13 cellular contexts compared by ENCODE assay signal in genomic region chr19:5137571-5138124, GRCh38.
A peak's percentile ranks its signal among the peaks of the same experiment; 100 is the strongest.
DNase-seq lines count a peak whose midpoint lies in the region; ATAC-seq, FAIRE-seq and TF ChIP-seq lines count a peak whose summit lies in the region.
"Had no signal": no experiment of that assay in that cellular context is flagged by ENCODE, and none has a peak within 500 bp of the region (broad histone marks: within the 10 kb centered on the region; RNA-seq: fewer than 3 reads in every experiment).

No MANE protein-coding gene starts in this region.

- H3K4me1 ChIP-seq in OCI-LY7 (ENCODE audit: insufficient read depth, low read length, poor library complexity, severe bottlenecking), result peaks cover 4% of the 10 kb centered on the region

- H3K36me3 Mint-ChIP-seq in stimulated activated naive CD8-positive, alpha-beta T cell treated with anti-CD3 and anti-CD28 coated beads, Interleukin-15, Interleukin-2, amounts not matched to agents 100 ng/mL and 50 ng/mL, for 24 hours (ENCODE audit: low read depth), result peaks cover 26% of the 10 kb centered on the region
- no peaks in the 10 kb centered on the region for H3K36me3 Mint-ChIP-seq in glutamatergic neuron (ENCODE audit: unreplicated experiment)
- H3K36me3 Mint-ChIP-seq in type B pancreatic cell, result peaks cover 4% of the 10 kb centered on the region

- no peak overlapping the region for H2AFZ ChIP-seq in OCI-LY7 (ENCODE audit: low read length)

- intact Hi-C loops in OCI-LY7 (cut with micrococcal nuclease; ENCODE audit: unreplicated experiment), result loop anchor here (10.0 kb wide), 1 partner anchor 93 kb away; no protein-coding TSS in a partner anchor

- peaks cover 29% of the 10 kb centered on the region for H3K4me1 Mint-ChIP-seq in stimulated activated naive CD8-positive, alpha-beta T cell treated with anti-CD3 and anti-CD28 coated beads, Interleukin-15, Interleukin-2, amounts not matched to agents 100 ng/mL and 50 ng/mL, for 24 hours (ENCODE audit: low read depth)
- H3K4me1 Mint-ChIP-seq in stimulated activated naive CD8-positive, alpha-beta T cell treated with anti-CD3 and anti-CD28 coated beads, Interleukin-15, amount 100 ng/mL, for 72 hours, result peaks cover 94% of the 10 kb centered on the region
- no peaks in the 10 kb centered on the region for H3K4me1 Mint-ChIP-seq in glutamatergic neuron (ENCODE audit: low read depth, unreplicated experiment)
- no peaks in the 10 kb centered on the region for H3K4me1 Mint-ChIP-seq in type B pancreatic cell (ENCODE audit: unreplicated experiment)

- no peaks in the 10 kb centered on the region for H3K9me2 ChIP-seq in OCI-LY7 (ENCODE audit: insufficient read depth, low read length)

- BruUV-seq in OCI-LY7 (replicated peaks; lab: Mats Ljungman, UMichigan), result no TSS peak

- H3K9me3 ChIP-seq in OCI-LY7 (ENCODE audit: low read length), result no peaks in the 10 kb centered on the region

- FAIRE-seq in frontal cortex (lab: Jason Lieb, UNC), result no peak
- FAIRE-seq: GM18507 had no signal

- H3K4me3 Mint-ChIP-seq in stimulated activated naive CD8-positive, alpha-beta T cell treated with anti-CD3 and anti-CD28 coated beads, Interleukin-15, Interleukin-2, amounts not matched to agents 100 ng/mL and 50 ng/mL, for 24 hours, result peak overlapping the region; percentile 80
- H3K4me3 Mint-ChIP-seq in stimulated activated naive CD8-positive, alpha-beta T cell treated with anti-CD3 and anti-CD28 coated beads, Interleukin-15, amount 100 ng/mL, for 72 hours, result no peak overlapping the region
- H3K4me3 Mint-ChIP-seq in glutamatergic neuron (ENCODE audit: unreplicated experiment) (no peak overlapping the region), type B pancreatic cell (no peak overlapping the region)
- H3K4me3 Mint-ChIP-seq: activated naive CD4-positive, alpha-beta T cell treated with anti-CD3 and anti-CD28 coated beads, Interleukin-2, amount 10 ng/mL, durations not matched to agents 7 days and 5 days had no signal

- TF ChIP-seq CTCF in OCI-LY7 (conservative IDR thresholded peaks at IDR 0.05; ENCODE audit: low read length), result peak; percentile 68
- peak; percentile 53 for TF ChIP-seq CTCF in glutamatergic neuron (IDR thresholded peaks at IDR 0.05; ENCODE audit: partially characterized antibody, unreplicated experiment)
- TF ChIP-seq CTCF in type B pancreatic cell (conservative IDR thresholded peaks at IDR 0.05), result peak; percentile 63

- no peak for ATAC-seq in stimulated activated naive CD8-positive, alpha-beta T cell treated with anti-CD3 and anti-CD28 coated beads, Interleukin-15, amount 100 ng/mL, for 72 hours
- no peak for ATAC-seq in GM19467 (IDR thresholded peaks at IDR 0.05; ENCODE audit: unreplicated experiment)

- DNase-seq in stimulated activated naive CD8-positive, alpha-beta T cell treated with anti-CD3 and anti-CD28 coated beads, Interleukin-15, amount 100 ng/mL, for 72 hours, result no peak
- DNase-seq in OCI-LY7 (ENCODE audit: low spot score) (no peak), glutamatergic neuron (peak; percentile 61), type B pancreatic cell (ENCODE audit: extremely low spot score, unreplicated experiment) (no peak), SW 1271 (lab: John Stamatoyannopoulos, UW) (no peak), frontal cortex (ENCODE audit: low spot score in 2 of 2) (no peak)
- DNase-seq: activated CD4-positive, alpha-beta T cell treated with anti-CD3 and anti-CD28 coated beads for 1 hour; activated naive CD4-positive, alpha-beta T cell treated with anti-CD3 and anti-CD28 coated beads, Interleukin-2, amount 10 ng/mL, durations not matched to agents 7 days and 5 days; MM.1S; stimulated activated CD4-positive, alpha-beta T cell treated with anti-CD3 and anti-CD28 coated beads, Interleukin-4, amount 100 ng/mL, for 24 hours had no signal

- no peak overlapping the region for H3K27ac Mint-ChIP-seq in stimulated activated naive CD8-positive, alpha-beta T cell treated with anti-CD3 and anti-CD28 coated beads, Interleukin-15, Interleukin-2, amounts not matched to agents 100 ng/mL and 50 ng/mL, for 24 hours
- peak overlapping the region in 1 of 2 donors; percentile 89 for H3K27ac Mint-ChIP-seq in stimulated activated naive CD8-positive, alpha-beta T cell treated with anti-CD3 and anti-CD28 coated beads, Interleukin-15, amount 100 ng/mL, for 72 hours
- no peak overlapping the region for H3K27ac Mint-ChIP-seq in glutamatergic neuron (ENCODE audit: unreplicated experiment)
- no peak overlapping the region for H3K27ac Mint-ChIP-seq in type B pancreatic cell
- H3K27ac Mint-ChIP-seq: activated naive CD4-positive, alpha-beta T cell treated with anti-CD3 and anti-CD28 coated beads, Interleukin-2, amount 10 ng/mL, durations not matched to agents 7 days and 5 days had no signal

- H3K79me2 ChIP-seq in OCI-LY7 (ENCODE audit: insufficient read depth, low read depth, low read length), result no peaks in the 10 kb centered on the region

- H3K27ac ChIP-seq in OCI-LY7 (ENCODE audit: low read depth, low read length, poor library complexity, severe bottlenecking), result no peak overlapping the region

- no peaks in the 10 kb centered on the region for H4K20me1 ChIP-seq in OCI-LY7 (ENCODE audit: insufficient read depth, low read length)

- no peak overlapping the region for H3K4me2 ChIP-seq in OCI-LY7 (ENCODE audit: low read length)

- H3K9me3 Mint-ChIP-seq in stimulated activated naive CD8-positive, alpha-beta T cell treated with anti-CD3 and anti-CD28 coated beads, Interleukin-15, Interleukin-2, amounts not matched to agents 100 ng/mL and 50 ng/mL, for 24 hours, result no peaks in the 10 kb centered on the region
- H3K9me3 Mint-ChIP-seq in stimulated activated naive CD8-positive, alpha-beta T cell treated with anti-CD3 and anti-CD28 coated beads, Interleukin-15, amount 100 ng/mL, for 72 hours, result no peaks in the 10 kb centered on the region
- H3K9me3 Mint-ChIP-seq in glutamatergic neuron (ENCODE audit: unreplicated experiment) (peaks cover 12% of the 10 kb centered on the region), type B pancreatic cell (no peaks in the 10 kb centered on the region)

- H3K36me3 ChIP-seq in OCI-LY7 (ENCODE audit: insufficient read depth, low read length), result peaks cover 22% of the 10 kb centered on the region

- no peaks in the 10 kb centered on the region for H3K27me3 Mint-ChIP-seq in stimulated activated naive CD8-positive, alpha-beta T cell treated with anti-CD3 and anti-CD28 coated beads, Interleukin-15, Interleukin-2, amounts not matched to agents 100 ng/mL and 50 ng/mL, for 24 hours
- no peaks in the 10 kb centered on the region for H3K27me3 Mint-ChIP-seq in stimulated activated naive CD8-positive, alpha-beta T cell treated with anti-CD3 and anti-CD28 coated beads, Interleukin-15, amount 100 ng/mL, for 72 hours
- H3K27me3 Mint-ChIP-seq in glutamatergic neuron (ENCODE audit: unreplicated experiment) (peaks cover 9% of the 10 kb centered on the region), type B pancreatic cell (no peaks in the 10 kb centered on the region)

- POLR2A ChIA-PET in OCI-LY7 (lab: Charles Lee), result no interaction called here

- H3K4me3 ChIP-seq in OCI-LY7 (ENCODE audit: low read depth, low read length, poor library complexity, severe bottlenecking), result no peak overlapping the region

- CTCF ChIA-PET in OCI-LY7 (lab: Charles Lee; ENCODE audit: unreplicated experiment), result no interaction called here
